ENCODE assay signal across 29 cellular contexts in the genomic region with DNA sequence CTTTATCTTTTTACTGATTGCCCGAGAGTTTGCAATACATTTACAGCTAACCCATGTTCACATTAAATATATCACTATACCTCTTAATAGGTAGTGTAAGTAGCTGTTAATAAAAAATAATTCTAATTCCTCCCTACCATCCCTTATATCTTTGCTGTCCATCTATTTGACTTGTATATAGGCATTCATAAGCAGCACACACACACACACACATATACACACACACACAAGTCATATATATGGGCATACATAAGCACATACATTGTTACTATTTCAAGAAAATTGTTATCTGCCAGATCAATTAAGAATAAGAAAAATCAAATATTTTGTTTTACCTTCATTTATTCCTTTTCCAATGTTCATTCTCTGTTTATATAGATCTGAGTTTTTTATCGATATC.
"Had no signal": no experiment of that assay in that cellular context is flagged by ENCODE, and none has a peak within 500 bp of the region (broad histone marks: within the 10 kb centered on the region; RNA-seq: fewer than 3 reads in every experiment).

No MANE protein-coding gene starts in this region.

- H3K4me1 Mint-ChIP-seq: activated naive CD4-positive, alpha-beta T cell treated with anti-CD3 and anti-CD28 coated beads, Interleukin-2, amount 50 U/mL, for 24 hours; activated naive CD8-positive, alpha-beta T cell treated with anti-CD3 and anti-CD28 coated beads, Interleukin-2, amount 50 U/mL, for 24 hours; activated T-helper 17 cell treated with anti-CD3 and anti-CD28 coated beads, Interleukin-2, amount 50 U/mL, for 72 hours; naive thymus-derived CD4-positive, alpha-beta T cell; stimulated activated memory B cell treated with anti-CD40 and anti-IgM and Interleukin-4, amounts not matched to agents 10 μg/mL and 1 μg/mL and 100 μg/mL, for 72 hours; stimulated activated naive CD8-positive, alpha-beta T cell treated with anti-CD3 and anti-CD28 coated beads, Interleukin-15, amount 100 ng/mL, for 72 hours had no signal

- H3K4me3 ChIP-seq: ovary, prostate gland, skin epidermis, upper lobe of right lung had no signal

- H3K27me3 ChIP-seq: ovary, upper lobe of right lung had no signal

- H3K36me3 ChIP-seq: ovary, prostate gland, upper lobe of right lung had no signal

- H3K9me3 ChIP-seq: ovary, prostate gland, upper lobe of right lung had no signal

- H3K4me1 ChIP-seq: prostate gland, upper lobe of right lung had no signal

- H3K36me3 Mint-ChIP-seq: activated naive CD4-positive, alpha-beta T cell treated with anti-CD3 and anti-CD28 coated beads, Interleukin-2, amount 50 U/mL, for 24 hours; stimulated activated memory B cell treated with anti-CD40 and anti-IgM and Interleukin-4, amounts not matched to agents 10 μg/mL and 1 μg/mL and 100 μg/mL, for 72 hours had no signal

- H3K27ac ChIP-seq: ovary, prostate gland, skin epidermis, upper lobe of right lung, VCaP had no signal

- H3K27ac Mint-ChIP-seq: activated CD8-positive, alpha-beta T cell treated with anti-CD3 and anti-CD28 coated beads for 36 hours; activated naive CD4-positive, alpha-beta T cell treated with anti-CD3 and anti-CD28 coated beads, Interleukin-2, amount 50 U/mL, for 24 hours; activated naive CD8-positive, alpha-beta T cell treated with anti-CD3 and anti-CD28 coated beads, Interleukin-2, amount 50 U/mL, for 24 hours; activated T-helper 17 cell treated with anti-CD3 and anti-CD28 coated beads, Interleukin-2, amount 50 U/mL, for 72 hours; effector memory CD8-positive, alpha-beta T cell; naive thymus-derived CD4-positive, alpha-beta T cell; stimulated activated memory B cell treated with anti-CD40 and anti-IgM and Interleukin-4, amounts not matched to agents 10 μg/mL and 1 μg/mL and 100 μg/mL, for 72 hours; stimulated activated naive CD8-positive, alpha-beta T cell treated with anti-CD3 and anti-CD28 coated beads, Interleukin-15, amount 100 ng/mL, for 72 hours had no signal

- H3K27me3 Mint-ChIP-seq: activated CD8-positive, alpha-beta T cell treated with anti-CD3 and anti-CD28 coated beads for 36 hours; activated naive CD4-positive, alpha-beta T cell treated with anti-CD3 and anti-CD28 coated beads, Interleukin-2, amount 50 U/mL, for 24 hours; activated naive CD8-positive, alpha-beta T cell treated with anti-CD3 and anti-CD28 coated beads, Interleukin-2, amount 50 U/mL, for 24 hours; effector memory CD8-positive, alpha-beta T cell; stimulated activated memory B cell treated with anti-CD40 and anti-IgM and Interleukin-4, amounts not matched to agents 10 μg/mL and 1 μg/mL and 100 μg/mL, for 72 hours; stimulated activated naive CD8-positive, alpha-beta T cell treated with anti-CD3 and anti-CD28 coated beads, Interleukin-15, amount 100 ng/mL, for 72 hours had no signal

- ATAC-seq: activated CD8-positive, alpha-beta T cell treated with anti-CD3 and anti-CD28 coated beads for 36 hours; activated naive CD8-positive, alpha-beta T cell treated with anti-CD3 and anti-CD28 coated beads, Interleukin-2, amount 50 U/mL, for 24 hours; activated T-cell treated with anti-CD3 and anti-CD28 coated beads, Interleukin-2, amount 50 U/mL, for 4 hours; activated T-helper 17 cell treated with anti-CD3 and anti-CD28 coated beads, Interleukin-2, amount 50 U/mL, for 72 hours; effector memory CD8-positive, alpha-beta T cell; esophagus mucosa; naive thymus-derived CD4-positive, alpha-beta T cell; sciatic nerve; stimulated activated memory B cell treated with anti-CD40 and anti-IgM and Interleukin-4, amounts not matched to agents 10 μg/mL and 1 μg/mL and 100 μg/mL, for 72 hours; stimulated activated naive CD8-positive, alpha-beta T cell treated with anti-CD3 and anti-CD28 coated beads, Interleukin-15, amount 100 ng/mL, for 72 hours; upper lobe of right lung had no signal

- DNase-seq: activated CD4-positive, alpha-beta T cell treated with anti-CD3 and anti-CD28 coated beads, Interleukin-2, amount 50 U/mL, for 1 hour; activated CD4-positive, CD25-positive, alpha-beta regulatory T cell treated with anti-CD3 and anti-CD28 coated beads, Interleukin-2, amount 50 U/mL, for 72 hours; activated CD8-positive, alpha-beta T cell treated with anti-CD3 and anti-CD28 coated beads for 36 hours; activated naive CD8-positive, alpha-beta T cell treated with anti-CD3 and anti-CD28 coated beads, Interleukin-2, amount 50 U/mL, for 24 hours; activated T-cell treated with anti-CD3 and anti-CD28 coated beads, Interleukin-2, amount 50 U/mL, for 4 hours; amygdala; cortex of kidney; effector memory CD8-positive, alpha-beta T cell; foreskin fibroblast; head of caudate nucleus; hippocampal formation; midbrain; naive thymus-derived CD4-positive, alpha-beta T cell; ovary; retina; stimulated activated CD4-positive, alpha-beta T cell treated with anti-CD3 and anti-CD28 coated beads, Interleukin-4, amount 100 ng/mL, for 4 hours; stimulated activated CD8-positive, alpha-beta memory T cell treated with anti-CD3 and anti-CD28 coated beads, Interleukin-4, amount 100 ng/mL, for 48 hours; stimulated activated naive CD8-positive, alpha-beta T cell treated with anti-CD3 and anti-CD28 coated beads, Interleukin-15, amount 100 ng/mL, for 72 hours; substantia nigra; T-helper 9 cell; upper lobe of right lung had no signal

- H3K4me3 Mint-ChIP-seq: activated CD8-positive, alpha-beta T cell treated with anti-CD3 and anti-CD28 coated beads for 36 hours; activated naive CD4-positive, alpha-beta T cell treated with anti-CD3 and anti-CD28 coated beads, Interleukin-2, amount 50 U/mL, for 24 hours; activated naive CD8-positive, alpha-beta T cell treated with anti-CD3 and anti-CD28 coated beads, Interleukin-2, amount 50 U/mL, for 24 hours; activated T-cell treated with anti-CD3 and anti-CD28 coated beads, Interleukin-2, amount 50 U/mL, for 4 hours; activated T-helper 17 cell treated with anti-CD3 and anti-CD28 coated beads, Interleukin-2, amount 50 U/mL, for 72 hours; effector memory CD8-positive, alpha-beta T cell; naive thymus-derived CD4-positive, alpha-beta T cell; stimulated activated memory B cell treated with anti-CD40 and anti-IgM and Interleukin-4, amounts not matched to agents 10 μg/mL and 1 μg/mL and 100 μg/mL, for 72 hours; stimulated activated naive CD8-positive, alpha-beta T cell treated with anti-CD3 and anti-CD28 coated beads, Interleukin-15, amount 100 ng/mL, for 72 hours had no signal
